Comparison of ENCODE assay signal across 14 cellular contexts in genomic region chr11:32433249-32434115, GRCh38. TPM values are rescaled to one million over a fixed set of nuclear protein-coding genes. Genes with fewer than 3 reads are reported as not detected.
DNase-seq lines count a peak whose midpoint lies in the region; ATAC-seq and TF ChIP-seq lines count a peak whose summit lies in the region.
"Had no signal": no experiment of that assay in that cellular context is flagged by ENCODE, and none has a peak within 500 bp of the region (broad histone marks: within the 10 kb centered on the region; RNA-seq: fewer than 3 reads in every experiment).

No MANE protein-coding gene starts in this region.

- H3K9me3 Mint-ChIP-seq in T-helper 1 cell treated with Interleukin-12 subunit alpha and Interleukin-12 subunit beta and Interleukin-4 antibody, amounts not matched to agents 30 μg/mL and 1 μg/mL, for 36 hours, result no peaks in the 10 kb centered on the region

- H3K36me3 ChIP-seq in iPS-15b (ENCODE audit: control insufficient read depth, insufficient read depth, low read length) (no peaks in the 10 kb centered on the region), spleen (no peaks in the 10 kb centered on the region)

- H3K36me3 Mint-ChIP-seq in T-helper 1 cell treated with Interleukin-12 subunit alpha and Interleukin-12 subunit beta and Interleukin-4 antibody, amounts not matched to agents 30 μg/mL and 1 μg/mL, for 36 hours (ENCODE audit: low read depth), result peaks cover 3% of the 10 kb centered on the region

- ATAC-seq in GM21529 (IDR thresholded peaks at IDR 0.05; ENCODE audit: unreplicated experiment), result no peak

- H3K4me3 ChIP-seq in iPS-15b (ENCODE audit: low read depth, low read length), result peak overlapping the region; percentile 37
- H3K4me3 ChIP-seq in spleen, result peak overlapping the region; percentile 12 to 66 (median 40)

- H3K9me3 ChIP-seq in iPS-15b (ENCODE audit: control insufficient read depth, insufficient read depth, low read length) (no peaks in the 10 kb centered on the region), spleen (no peaks in the 10 kb centered on the region)

- peaks cover 7% of the 10 kb centered on the region for H3K4me1 ChIP-seq in iPS-15b (ENCODE audit: control insufficient read depth, insufficient read depth, low read length)
- peaks cover 0 to 69% (median 48%) of the 10 kb centered on the region in 6 donors for H3K4me1 ChIP-seq in spleen

- TF ChIP-seq CTCF in spleen (IDR thresholded peaks at IDR 0.05 in 8 of 11, conservative IDR thresholded peaks at IDR 0.05 in 3 of 11), result no peak

- no peak for TF ChIP-seq POLR2A in spleen (IDR thresholded peaks at IDR 0.05)

- peaks cover 84% of the 10 kb centered on the region for H3K27me3 Mint-ChIP-seq in T-helper 1 cell treated with Interleukin-12 subunit alpha and Interleukin-12 subunit beta and Interleukin-4 antibody, amounts not matched to agents 30 μg/mL and 1 μg/mL, for 36 hours (ENCODE audit: low read depth)

- H3K4me1 Mint-ChIP-seq in T-helper 1 cell treated with Interleukin-12 subunit alpha and Interleukin-12 subunit beta and Interleukin-4 antibody, amounts not matched to agents 30 μg/mL and 1 μg/mL, for 36 hours (ENCODE audit: low read depth), result peaks cover 16% of the 10 kb centered on the region

- DNase-seq in T-helper 1 cell (no peak), spleen (peak; percentile 61), cerebellar nuclear complex (lab: John Stamatoyannopoulos, UW) (no peak)
- no peak for DNase-seq in activated naive CD4-positive, alpha-beta T cell treated with Interleukin-2 at 50 U/mL for 16 hours
- DNase-seq: dorsolateral prefrontal cortex; NCI-H446 treated with DMSO at 0.1 percent for 48 hours; stimulated activated CD4-positive, alpha-beta T cell treated with anti-CD3 and anti-CD28 coated beads, Interleukin-15, amount 100 ng/mL, for 24 hours had no signal

- H3K4me3 Mint-ChIP-seq in T-helper 1 cell treated with Interleukin-12 subunit alpha and Interleukin-12 subunit beta and Interleukin-4 antibody, amounts not matched to agents 30 μg/mL and 1 μg/mL, for 36 hours, result no peak overlapping the region

- H3K27me3 ChIP-seq in iPS-15b (ENCODE audit: control insufficient read depth, insufficient read depth, low read length) (peaks cover 97% of the 10 kb centered on the region), spleen (replicated peaks in 1 of 7) (peaks cover 0 to 100% (median 85%) of the 10 kb centered on the region in 7 donors)

- no peak overlapping the region for H3K9ac ChIP-seq in iPS-15b (ENCODE audit: low read depth, low read length)

- H3K27ac Mint-ChIP-seq in T-helper 1 cell treated with Interleukin-12 subunit alpha and Interleukin-12 subunit beta and Interleukin-4 antibody, amounts not matched to agents 30 μg/mL and 1 μg/mL, for 36 hours, result peak overlapping the region; percentile 55

- intact Hi-C loops in spleen (cut with DNase I; ENCODE audit: low total_unique reads), result no loop called here

- peak overlapping the region; percentile 35 to 86 (median 83) for H3K27ac ChIP-seq in spleen
- H3K27ac ChIP-seq: 22Rv1, dorsolateral prefrontal cortex had no signal

- WGBS in spleen, 5 donors, result 7 to 20% (median 8%) methylated on average over 51 to 54 of the region's 54 CpGs

TF ChIP-seq in PFSK-1, 5 proteins besides CTCF, POLR2A, EP300 and RAD21:
- TF ChIP-seq TAF1 (IDR thresholded peaks at IDR 0.05; ENCODE audit: borderline replicate concordance, insufficient read depth, low read length) (no peak), FOXP2 (optimal IDR thresholded peaks at IDR 0.05; ENCODE audit: borderline replicate concordance, extremely low read depth, extremely low read length, insufficient read depth) (no peak), SIN3A (IDR thresholded peaks at IDR 0.05; ENCODE audit: borderline replicate concordance, insufficient read depth, low read length) (0 out of 2 replicates have a peak, but pooled peaks have one; percentile 31), REST (IDR thresholded peaks at IDR 0.05; ENCODE audit: insufficient read depth in 1 of 2, low read depth in 2 of 2, low read length in 2 of 2) (no peak)

RNA-seq across cellular contexts. Expression of gene WT1, which starts 1.9 kb away (rescaled TPM):
- polyA plus RNA-seq in PFSK-1 (2012; ENCODE audit: insufficient read length, low read depth), result 25.3 TPM
- 10 to 100 TPM; 25.6 to 53.0 (median 38.9) TPM for total RNA-seq in spleen
- polyA plus RNA-seq in spleen, result 1 to 10 TPM; 1.6 to 4.4 (median 2.8) TPM
- total RNA-seq: T-helper 1 cell treated with Interleukin-12 subunit alpha and Interleukin-12 subunit beta and Interleukin-4 antibody, amounts not matched to agents 30 ng/mL and 1 ng/mL, for 36 hours; temporal lobe had no signal
